Comparison of ENCODE assay signal across 8 cellular contexts in the genomic region with DNA sequence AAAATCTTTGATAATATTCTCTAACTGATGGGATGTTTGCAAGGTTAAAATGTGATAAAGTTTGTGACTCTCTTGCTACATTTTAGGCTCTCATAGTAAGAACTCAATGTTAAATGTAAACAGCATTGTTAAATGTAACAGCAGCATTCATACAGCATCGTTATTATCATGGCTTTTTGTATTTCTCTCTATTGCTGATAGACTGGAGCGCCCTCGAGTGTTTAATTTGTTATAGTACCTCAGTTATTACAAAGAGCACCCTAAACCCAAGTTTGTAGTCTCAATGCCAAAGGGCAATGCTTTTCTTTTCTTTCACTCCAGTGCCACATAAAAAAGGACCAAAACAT. TPM values are rescaled to one million over a fixed set of nuclear protein-coding genes. Genes with fewer than 3 reads are reported as not detected.
A peak's percentile ranks its signal among the peaks of the same experiment; 100 is the strongest.
DNase-seq lines count a peak whose midpoint lies in the region; ATAC-seq lines count a peak whose summit lies in the region.

No MANE protein-coding gene starts in this region.

- no peak overlapping the region for H3K4me3 Mint-ChIP-seq in CD4-positive, CD25-positive, alpha-beta regulatory T cell

- peak in 2 of 3 donors; percentile 21 to 27 for DNase-seq in CD4-positive, CD25-positive, alpha-beta regulatory T cell
- DNase-seq in HPDE6-E6E7 (ENCODE audit: extremely low spot score) (peak; percentile 67), SHP77 (lab: John Stamatoyannopoulos, UW) (peak; percentile 20 to 27), glomerular visceral epithelial cell (ENCODE audit: extremely low spot score) (peak; percentile 40), HuH-7 (ENCODE audit: low spot score) (no peak), islet precursor cell (no peak)

- no peaks in the 10 kb centered on the region for H3K9me3 ChIP-seq in CD4-positive, CD25-positive, alpha-beta regulatory T cell (ENCODE audit: control insufficient read depth in 2 of 2, low read length in 2 of 2)

- H3K27ac ChIP-seq in CD4-positive, CD25-positive, alpha-beta regulatory T cell (ENCODE audit: insufficient read depth, low read length, poor library complexity, severe bottlenecking) = no peak overlapping the region

- H3K27ac Mint-ChIP-seq in CD4-positive, CD25-positive, alpha-beta regulatory T cell = no peak overlapping the region

- no peaks in the 10 kb centered on the region for H3K4me1 ChIP-seq in CD4-positive, CD25-positive, alpha-beta regulatory T cell (ENCODE audit: control insufficient read depth, insufficient read depth, low read length, poor library complexity, severe bottlenecking)

- H3K27me3 ChIP-seq in CD4-positive, CD25-positive, alpha-beta regulatory T cell (ENCODE audit: control insufficient read depth, insufficient read depth, low read length) = no peaks in the 10 kb centered on the region

- H3K9me3 Mint-ChIP-seq in CD4-positive, CD25-positive, alpha-beta regulatory T cell = no peaks in the 10 kb centered on the region

- no peak overlapping the region for H3K4me3 ChIP-seq in CD4-positive, CD25-positive, alpha-beta regulatory T cell (ENCODE audit: low read depth, low read length)

- no peaks in the 10 kb centered on the region for H3K4me1 Mint-ChIP-seq in CD4-positive, CD25-positive, alpha-beta regulatory T cell

- H3K27me3 Mint-ChIP-seq in CD4-positive, CD25-positive, alpha-beta regulatory T cell = no peaks in the 10 kb centered on the region

- H3K36me3 ChIP-seq in CD4-positive, CD25-positive, alpha-beta regulatory T cell (ENCODE audit: control insufficient read depth, insufficient read depth, low read length) = no peaks in the 10 kb centered on the region

- no peak for ATAC-seq in CD4-positive, CD25-positive, alpha-beta regulatory T cell (ENCODE audit: low read depth in 2 of 2)
- no peak for ATAC-seq in HG03342 (IDR thresholded peaks at IDR 0.05; ENCODE audit: unreplicated experiment)
- no peak for ATAC-seq in HG03571 (IDR thresholded peaks at IDR 0.05; ENCODE audit: unreplicated experiment)

- no peaks in the 10 kb centered on the region for H3K36me3 Mint-ChIP-seq in CD4-positive, CD25-positive, alpha-beta regulatory T cell

RNA-seq across cellular contexts. Expression of gene TTPAL, which starts 14.9 kb away (rescaled TPM):
- total RNA-seq in CD4-positive, CD25-positive, alpha-beta regulatory T cell = 13.2 TPM
- polyA plus RNA-seq in CD4-positive, CD25-positive, alpha-beta regulatory T cell = 10 to 100 TPM; 11.5 to 14.4 (median 13.7) TPM

Comparison
In these comparisons a context has a peak if more than half of its experiments do, and no peak if none do; other contexts are left out.
1. DNase-seq: peak in CD4-positive, CD25-positive, alpha-beta regulatory T cell (2 of 3), HPDE6-E6E7 (single experiment), SHP77 (2 of 2) and glomerular visceral epithelial cell (single experiment); none in HuH-7 (single experiment) and islet precursor cell (single experiment).